9 cellular contexts compared by ENCODE assay signal in genomic region chr17:7249830-7250229, GRCh38. TPM values are rescaled to one million over a fixed set of nuclear protein-coding genes. Genes with fewer than 3 reads are reported as not detected.
DNase-seq lines count a peak whose midpoint lies in the region; ATAC-seq and TF ChIP-seq lines count a peak whose summit lies in the region.
"Had no signal": no experiment of that assay in that cellular context is flagged by ENCODE, and none has a peak within 500 bp of the region (broad histone marks: within the 10 kb centered on the region; RNA-seq: fewer than 3 reads in every experiment).

No MANE protein-coding gene starts in this region.

- H4K20me1 ChIP-seq in MM.1S (ENCODE audit: insufficient read depth, low read length) = no peaks in the 10 kb centered on the region

- H3K27ac Mint-ChIP-seq in CD14-positive monocyte = peak overlapping the region; percentile 85 to 100 (median 95)
- H3K27ac Mint-ChIP-seq in central memory CD8-positive, alpha-beta T cell (ENCODE audit: low read depth) = peak overlapping the region; percentile 93
- peak overlapping the region; percentile 85 to 95 for H3K27ac Mint-ChIP-seq in natural killer cell treated with Interleukin-12 subunit alpha and Interleukin-12 subunit beta and Interleukin-15 and Interleukin-18, amount 100 ng/mL, for 72 hours

- H3K4me1 ChIP-seq in MM.1S (ENCODE audit: low read length) = peaks cover 18% of the 10 kb centered on the region

- H3K36me3 ChIP-seq in MM.1S (replicated peaks; ENCODE audit: insufficient read depth, low read length) = 0 out of 2 replicates have a peak, but pooled peaks cover 6% of the 10 kb centered on the region

- H3K9ac ChIP-seq in MM.1S (ENCODE audit: low read length) = peak overlapping the region; percentile 99; the same call in 1 of the 2 replicates

- H3K9me3 Mint-ChIP-seq in CD14-positive monocyte = no peaks in the 10 kb centered on the region
- no peaks in the 10 kb centered on the region for H3K9me3 Mint-ChIP-seq in central memory CD8-positive, alpha-beta T cell
- no peaks in the 10 kb centered on the region for H3K9me3 Mint-ChIP-seq in natural killer cell treated with Interleukin-12 subunit alpha and Interleukin-12 subunit beta and Interleukin-15 and Interleukin-18, amount 100 ng/mL, for 72 hours

- intact Hi-C loops in CD14-positive monocyte (cut with micrococcal nuclease) = loop anchor here (5.0 to 10.0 kb wide), 4 partner anchors 33 to 315 kb away; partner anchors contain the start of genes ACADVL (in 1 of the 2), DLG4 (in 1 of the 2), EIF5A (in 1 of the 2) and SENP3 (in 1 of the 2)

- H3K9me3 ChIP-seq in MM.1S (replicated peaks; ENCODE audit: insufficient read depth, low read length) = no peaks in the 10 kb centered on the region

- ATAC-seq in central memory CD8-positive, alpha-beta T cell (replicated peaks; ENCODE audit: extremely low read depth, poor library complexity, severe bottlenecking) = no peak
- ATAC-seq in natural killer cell treated with Interleukin-12 subunit alpha and Interleukin-12 subunit beta and Interleukin-15 and Interleukin-18, amount 100 ng/mL, for 72 hours = no peak
- no peak for ATAC-seq in HG02938 (IDR thresholded peaks at IDR 0.05; ENCODE audit: unreplicated experiment)

- peaks cover 68% of the 10 kb centered on the region for H3K79me2 ChIP-seq in MM.1S (ENCODE audit: low read length)

- no peak for TF ChIP-seq CTCF in CD14-positive monocyte (IDR thresholded peaks at IDR 0.05)
- TF ChIP-seq CTCF in MM.1S (IDR thresholded peaks at IDR 0.05; ENCODE audit: low read length) = no peak

- H3K4me3 Mint-ChIP-seq in CD14-positive monocyte = peak overlapping the region; percentile 90 to 93
- peak overlapping the region; percentile 93 for H3K4me3 Mint-ChIP-seq in central memory CD8-positive, alpha-beta T cell
- peak overlapping the region; percentile 94 for H3K4me3 Mint-ChIP-seq in natural killer cell treated with Interleukin-12 subunit alpha and Interleukin-12 subunit beta and Interleukin-15 and Interleukin-18, amount 100 ng/mL, for 72 hours

- DNase-seq in CD14-positive monocyte (ENCODE audit: low spot score) = no peak
- no peak for DNase-seq in MM.1S
- DNase-seq in central memory CD8-positive, alpha-beta T cell (ENCODE audit: low spot score in 2 of 2) = no peak
- no peak for DNase-seq in natural killer cell treated with Interleukin-12 subunit alpha and Interleukin-12 subunit beta and Interleukin-15 and Interleukin-18, amount 100 ng/mL, for 72 hours (ENCODE audit: low spot score)
- DNase-seq in middle frontal gyrus (ENCODE audit: extremely low spot score, low spot score) = no peak
- DNase-seq in NCI-H446 (lab: John Stamatoyannopoulos, UW) = no peak
- DNase-seq in AG08395 (ENCODE audit: low spot score) = no peak
- DNase-seq: NCI-H69 had no signal

- peaks cover 34% of the 10 kb centered on the region for H3K4me1 Mint-ChIP-seq in CD14-positive monocyte
- H3K4me1 Mint-ChIP-seq in central memory CD8-positive, alpha-beta T cell = peaks cover 55% of the 10 kb centered on the region
- peaks cover 48 to 52% of the 10 kb centered on the region in 2 donors for H3K4me1 Mint-ChIP-seq in natural killer cell treated with Interleukin-12 subunit alpha and Interleukin-12 subunit beta and Interleukin-15 and Interleukin-18, amount 100 ng/mL, for 72 hours (ENCODE audit: low read depth in 2 of 2)

- H3K4me3 ChIP-seq in MM.1S (ENCODE audit: low read length) = peak overlapping the region; percentile 71

- no peaks in the 10 kb centered on the region for H3K27me3 Mint-ChIP-seq in CD14-positive monocyte (ENCODE audit: low read depth in 3 of 3)
- no peaks in the 10 kb centered on the region for H3K27me3 Mint-ChIP-seq in central memory CD8-positive, alpha-beta T cell
- H3K27me3 Mint-ChIP-seq in natural killer cell treated with Interleukin-12 subunit alpha and Interleukin-12 subunit beta and Interleukin-15 and Interleukin-18, amount 100 ng/mL, for 72 hours = no peaks in the 10 kb centered on the region

- H3K36me3 Mint-ChIP-seq in CD14-positive monocyte = peaks cover 28 to 38% of the 10 kb centered on the region in 2 donors
- H3K36me3 Mint-ChIP-seq in central memory CD8-positive, alpha-beta T cell (ENCODE audit: insufficient read depth) = peaks cover 46% of the 10 kb centered on the region
- H3K36me3 Mint-ChIP-seq in natural killer cell treated with Interleukin-12 subunit alpha and Interleukin-12 subunit beta and Interleukin-15 and Interleukin-18, amount 100 ng/mL, for 72 hours = peaks cover 20% of the 10 kb centered on the region

- H3K27ac ChIP-seq in MM.1S (ENCODE audit: low read length) = no peak overlapping the region

- H2AFZ ChIP-seq in MM.1S (ENCODE audit: low read length) = no peak overlapping the region

- no peaks in the 10 kb centered on the region for H3K9me2 ChIP-seq in MM.1S (replicated peaks; ENCODE audit: insufficient read depth, low read length)

- H3K4me2 ChIP-seq in MM.1S (ENCODE audit: low read depth, low read length) = peak overlapping the region; percentile 72

- no peaks in the 10 kb centered on the region for H3K27me3 ChIP-seq in MM.1S (replicated peaks; ENCODE audit: insufficient read depth, low read length)

- H3F3A ChIP-seq in MM.1S (ENCODE audit: insufficient read depth, low read length) = peaks cover 10% of the 10 kb centered on the region

RNA-seq across cellular contexts. Expression of gene CTDNEP1, which starts 1.7 kb away (rescaled TPM):
- polyA plus RNA-seq in CD14-positive monocyte = 10 to 100 TPM; 29.5 to 38.3 TPM
- total RNA-seq in natural killer cell treated with Interleukin-12 subunit alpha and Interleukin-12 subunit beta and Interleukin-15 and Interleukin-18, amount 100 ng/mL, for 72 hours = 100 to 1,000 TPM; 145 to 165 TPM

RNA-seq across cellular contexts. Expression of gene ELP5, which starts 2.2 kb away (rescaled TPM):
- 10 to 100 TPM; 44.1 to 49.5 TPM for polyA plus RNA-seq in CD14-positive monocyte
- total RNA-seq in natural killer cell treated with Interleukin-12 subunit alpha and Interleukin-12 subunit beta and Interleukin-15 and Interleukin-18, amount 100 ng/mL, for 72 hours = 10 to 100 TPM; 43.5 to 70.5 TPM

RNA-seq across cellular contexts. Expression of gene GABARAP, which starts 7.6 kb away (rescaled TPM):
- polyA plus RNA-seq in CD14-positive monocyte = 1,000 to 10,000 TPM; 2,814 to 2,937 TPM
- total RNA-seq in natural killer cell treated with Interleukin-12 subunit alpha and Interleukin-12 subunit beta and Interleukin-15 and Interleukin-18, amount 100 ng/mL, for 72 hours = 100 to 1,000 TPM; 197 to 277 TPM

RNA-seq across cellular contexts. Expression of gene PHF23, which starts 10.6 kb away (rescaled TPM):
- polyA plus RNA-seq in CD14-positive monocyte = 10 to 100 TPM; 12.0 to 12.9 TPM
- 10 to 100 TPM; 40.1 to 55.2 TPM for total RNA-seq in natural killer cell treated with Interleukin-12 subunit alpha and Interleukin-12 subunit beta and Interleukin-15 and Interleukin-18, amount 100 ng/mL, for 72 hours

RNA-seq across cellular contexts. Expression of gene CLDN7, which starts 12.4 kb away (rescaled TPM):
- polyA plus RNA-seq in CD14-positive monocyte = 1 to 10 TPM in 1 of 2 donors, under 1 TPM in 1; 0.49 to 2.1 TPM
- 1 to 10 TPM in 1 of 2 donors, under 1 TPM in 1; 0.73 to 1.1 TPM for total RNA-seq in natural killer cell treated with Interleukin-12 subunit alpha and Interleukin-12 subunit beta and Interleukin-15 and Interleukin-18, amount 100 ng/mL, for 72 hours
